ENCODE assay signal across 13 cellular contexts in genomic region chr6:35310265-35310831, GRCh38. TPM values are rescaled to one million over a fixed set of nuclear protein-coding genes. Genes with fewer than 3 reads are reported as not detected.
DNase-seq lines count a peak whose midpoint lies in the region; ATAC-seq and TF ChIP-seq lines count a peak whose summit lies in the region.
"Had no signal": no experiment of that assay in that cellular context is flagged by ENCODE, and none has a peak within 500 bp of the region (broad histone marks: within the 10 kb centered on the region; RNA-seq: fewer than 3 reads in every experiment).

No MANE protein-coding gene starts in this region.

- peak overlapping the region; percentile 95 for H3K27ac ChIP-seq in CD4-positive, alpha-beta T cell (ENCODE audit: low read depth, low read length)
- H3K27ac ChIP-seq in HL-60 (replicated peaks), result peak overlapping the region; percentile 68
- H3K27ac ChIP-seq: cardiac muscle cell, PC-9, psoas muscle had no signal

- H3K36me3 Mint-ChIP-seq in CD4-positive, alpha-beta T cell (ENCODE audit: low read depth), result peaks cover 91% of the 10 kb centered on the region
- peaks cover 12% of the 10 kb centered on the region for H3K36me3 Mint-ChIP-seq in activated naive CD4-positive, alpha-beta T cell treated with anti-CD3 and anti-CD28 coated beads, Interleukin-2, amount 50 U/mL, for 24 hours
- H3K36me3 Mint-ChIP-seq in natural killer cell treated with Interleukin-12 subunit alpha and Interleukin-12 subunit beta and Interleukin-15 and Interleukin-18, amount 100 ng/mL, for 72 hours, result peaks cover 12% of the 10 kb centered on the region

- no peaks in the 10 kb centered on the region for H3K27me3 Mint-ChIP-seq in CD4-positive, alpha-beta T cell
- H3K27me3 Mint-ChIP-seq in activated naive CD4-positive, alpha-beta T cell treated with anti-CD3 and anti-CD28 coated beads, Interleukin-2, amount 50 U/mL, for 24 hours, result no peaks in the 10 kb centered on the region
- H3K27me3 Mint-ChIP-seq in natural killer cell treated with Interleukin-12 subunit alpha and Interleukin-12 subunit beta and Interleukin-15 and Interleukin-18, amount 100 ng/mL, for 72 hours, result no peaks in the 10 kb centered on the region

- H3K4me1 Mint-ChIP-seq in CD4-positive, alpha-beta T cell (ENCODE audit: low read depth), result peaks cover 90% of the 10 kb centered on the region
- peaks cover 89% of the 10 kb centered on the region for H3K4me1 Mint-ChIP-seq in activated naive CD4-positive, alpha-beta T cell treated with anti-CD3 and anti-CD28 coated beads, Interleukin-2, amount 50 U/mL, for 24 hours
- peaks cover 61 to 66% of the 10 kb centered on the region in 2 donors for H3K4me1 Mint-ChIP-seq in natural killer cell treated with Interleukin-12 subunit alpha and Interleukin-12 subunit beta and Interleukin-15 and Interleukin-18, amount 100 ng/mL, for 72 hours (ENCODE audit: low read depth in 2 of 2)

- CTCF ChIA-PET in CD4-positive, alpha-beta T cell (lab: Charles Lee), result interaction anchor here (1.8 to 3.6 kb wide), 5 partner anchors 10 to 158 kb away, joined by 5 to 20 read pairs (median 6); partner anchors contain the start of genes DEF6, PPARD and RPL10A

- peak; percentile 30 for ATAC-seq in CD4-positive, alpha-beta T cell (ENCODE audit: poor library complexity)
- peak in 1 of 2 donors; percentile 58 for ATAC-seq in natural killer cell treated with Interleukin-12 subunit alpha and Interleukin-12 subunit beta and Interleukin-15 and Interleukin-18, amount 100 ng/mL, for 72 hours
- ATAC-seq in GM18511 (IDR thresholded peaks at IDR 0.05; ENCODE audit: unreplicated experiment), result no peak
- no peak for ATAC-seq in HG02610 (IDR thresholded peaks at IDR 0.05; ENCODE audit: unreplicated experiment)
- ATAC-seq: esophagus mucosa, psoas muscle had no signal

- peak overlapping the region; percentile 84 for H3K4me3 Mint-ChIP-seq in CD4-positive, alpha-beta T cell
- H3K4me3 Mint-ChIP-seq in activated naive CD4-positive, alpha-beta T cell treated with anti-CD3 and anti-CD28 coated beads, Interleukin-2, amount 50 U/mL, for 24 hours, result peak overlapping the region; percentile 80
- peak overlapping the region; percentile 70 for H3K4me3 Mint-ChIP-seq in natural killer cell treated with Interleukin-12 subunit alpha and Interleukin-12 subunit beta and Interleukin-15 and Interleukin-18, amount 100 ng/mL, for 72 hours

- intact Hi-C loops in CD4-positive, alpha-beta T cell (cut with DNase I, micrococcal nuclease), result loop anchor here in 1 of 2 experiments (1.0 to 2.0 kb wide), 2 partner anchors 12 to 16 kb away; no protein-coding TSS in a partner anchor

- peak in 2 of 10 experiments; percentile 13 to 39 for DNase-seq in CD4-positive, alpha-beta T cell
- no peak for DNase-seq in HL-60 (ENCODE audit: low read depth in 1 of 2, low spot score in 1 of 2)
- DNase-seq in natural killer cell treated with Interleukin-12 subunit alpha and Interleukin-12 subunit beta and Interleukin-15 and Interleukin-18, amount 100 ng/mL, for 72 hours (ENCODE audit: low spot score), result no peak
- DNase-seq in globus pallidus (ENCODE audit: low spot score), result no peak
- no peak for DNase-seq in medulla oblongata (ENCODE audit: extremely low spot score)
- DNase-seq: MG63, PC-9, psoas muscle had no signal

- H3K9me3 ChIP-seq in CD4-positive, alpha-beta T cell (ENCODE audit: control insufficient read depth, low read length), result no peaks in the 10 kb centered on the region
- H3K9me3 ChIP-seq: MG63, psoas muscle had no signal

- H3K27me3 ChIP-seq in CD4-positive, alpha-beta T cell (ENCODE audit: control insufficient read depth, insufficient read depth, low read length), result no peaks in the 10 kb centered on the region
- no peaks in the 10 kb centered on the region for H3K27me3 ChIP-seq in HL-60 (ENCODE audit: insufficient read depth, poor library complexity, severe bottlenecking)

- no peak overlapping the region for H3K4me3 ChIP-seq in HL-60 (replicated peaks; ENCODE audit: insufficient read depth, low read length)
- H3K4me3 ChIP-seq: cardiac muscle cell, MG63, PC-9, psoas muscle had no signal

- POLR2A ChIA-PET in CD4-positive, alpha-beta T cell (lab: Charles Lee), result interaction anchor here (0.6 to 9.4 kb wide), 10 partner anchors 7 to 719 kb away, joined by 3 to 74 read pairs (median 4); partner anchors contain the start of gene DEF6

- no peaks in the 10 kb centered on the region for H3K9me3 Mint-ChIP-seq in CD4-positive, alpha-beta T cell
- no peaks in the 10 kb centered on the region for H3K9me3 Mint-ChIP-seq in activated naive CD4-positive, alpha-beta T cell treated with anti-CD3 and anti-CD28 coated beads, Interleukin-2, amount 50 U/mL, for 24 hours
- H3K9me3 Mint-ChIP-seq in natural killer cell treated with Interleukin-12 subunit alpha and Interleukin-12 subunit beta and Interleukin-15 and Interleukin-18, amount 100 ng/mL, for 72 hours, result no peaks in the 10 kb centered on the region

- H3K27ac Mint-ChIP-seq in CD4-positive, alpha-beta T cell, result peak overlapping the region; percentile 99
- H3K27ac Mint-ChIP-seq in activated naive CD4-positive, alpha-beta T cell treated with anti-CD3 and anti-CD28 coated beads, Interleukin-2, amount 50 U/mL, for 24 hours, result peak overlapping the region; percentile 96
- H3K27ac Mint-ChIP-seq in natural killer cell treated with Interleukin-12 subunit alpha and Interleukin-12 subunit beta and Interleukin-15 and Interleukin-18, amount 100 ng/mL, for 72 hours, result peak overlapping the region; percentile 95 to 96

- TF ChIP-seq CTCF in CD4-positive, alpha-beta T cell (IDR thresholded peaks at IDR 0.05), result no peak
- TF ChIP-seq CTCF in HL-60 (IDR thresholded peaks at IDR 0.05; ENCODE audit: insufficient read depth, low read length), result no peak

RNA-seq across cellular contexts. Expression of gene DEF6, which starts 12.7 kb away (rescaled TPM):
- 100 to 1,000 TPM; 209 to 212 TPM for total RNA-seq in CD4-positive, alpha-beta T cell
- 100 to 1,000 TPM in 1 of 2 donors, 10 to 100 TPM in 1; 82.3 to 105 TPM for total RNA-seq in natural killer cell treated with Interleukin-12 subunit alpha and Interleukin-12 subunit beta and Interleukin-15 and Interleukin-18, amount 100 ng/mL, for 72 hours

RNA-seq across cellular contexts. Expression of gene PPARD, which starts 32.0 kb away (rescaled TPM):
- 10 to 100 TPM; 34.1 to 37.0 TPM for total RNA-seq in CD4-positive, alpha-beta T cell
- total RNA-seq in natural killer cell treated with Interleukin-12 subunit alpha and Interleukin-12 subunit beta and Interleukin-15 and Interleukin-18, amount 100 ng/mL, for 72 hours, result 10 to 100 TPM; 19.6 to 19.9 TPM

RNA-seq across cellular contexts. Expression of gene ZNF76, which starts 50.8 kb away (rescaled TPM):
- 10 to 100 TPM; 46.1 to 53.4 TPM for total RNA-seq in CD4-positive, alpha-beta T cell
- 10 to 100 TPM; 24.0 to 52.2 TPM for total RNA-seq in natural killer cell treated with Interleukin-12 subunit alpha and Interleukin-12 subunit beta and Interleukin-15 and Interleukin-18, amount 100 ng/mL, for 72 hours
